ENCODE assay signal across 11 cellular contexts in genomic region chr14:90263748-90264449, GRCh38. TPM values are rescaled to one million over a fixed set of nuclear protein-coding genes. Genes with fewer than 3 reads are reported as not detected.
DNase-seq lines count a peak whose midpoint lies in the region; ATAC-seq and TF ChIP-seq lines count a peak whose summit lies in the region.
"Had no signal": no experiment of that assay in that cellular context is flagged by ENCODE, and none has a peak within 500 bp of the region (broad histone marks: within the 10 kb centered on the region; RNA-seq: fewer than 3 reads in every experiment).

No MANE protein-coding gene starts in this region.

- peaks cover 50% of the 10 kb centered on the region for H3K36me3 Mint-ChIP-seq in activated CD4-positive, alpha-beta T cell treated with anti-CD3 and anti-CD28 coated beads for 36 hours (ENCODE audit: low read depth)
- peaks cover 72% of the 10 kb centered on the region for H3K36me3 Mint-ChIP-seq in central memory CD8-positive, alpha-beta T cell (ENCODE audit: insufficient read depth)
- H3K36me3 Mint-ChIP-seq in progenitor cell of endocrine pancreas (ENCODE audit: insufficient read depth) = peaks cover 30% of the 10 kb centered on the region

- whole genome bisulfite sequencing in prostate gland = 68% methylated on average over 8 of the region's 8 CpGs

- H3K36me3 ChIP-seq in prostate gland (peaks cover 0 to 17% of the 10 kb centered on the region in 2 donors), mucosa of descending colon (ENCODE audit: low read depth) (peaks cover 17% of the 10 kb centered on the region)

- no peak overlapping the region for H3K4me3 ChIP-seq in prostate gland
- no peak overlapping the region for H3K4me3 ChIP-seq in mucosa of descending colon
- H3K4me3 ChIP-seq: cardiac muscle cell had no signal

- ATAC-seq in activated CD4-positive, alpha-beta T cell treated with anti-CD3 and anti-CD28 coated beads for 36 hours = peak; percentile 37
- ATAC-seq in GM21576 (IDR thresholded peaks at IDR 0.05; ENCODE audit: unreplicated experiment) = peak; percentile 80
- peak; percentile 94 for ATAC-seq in HG03175 (IDR thresholded peaks at IDR 0.05; ENCODE audit: unreplicated experiment)
- ATAC-seq in central memory CD8-positive, alpha-beta T cell (replicated peaks; ENCODE audit: extremely low read depth, poor library complexity, severe bottlenecking) = peak; percentile 66
- no peak for ATAC-seq in mucosa of descending colon

- no peak overlapping the region for H3K27ac ChIP-seq in prostate gland
- H3K27ac ChIP-seq: cardiac muscle cell had no signal

- POLR2A ChIA-PET in activated CD4-positive, alpha-beta T cell treated with anti-CD3 and anti-CD28 coated beads for 36 hours (lab: Charles Lee) = interaction anchor here (0.5 kb wide), 1 partner anchor 19 kb away, joined by 4 read pairs; no protein-coding TSS in a partner anchor

- no peak for TF ChIP-seq CTCF in prostate gland (IDR thresholded peaks at IDR 0.05)
- no peak for TF ChIP-seq CTCF in progenitor cell of endocrine pancreas (IDR thresholded peaks at IDR 0.05; ENCODE audit: unreplicated experiment)
- no peak for TF ChIP-seq CTCF in mucosa of descending colon (IDR thresholded peaks at IDR 0.05)

- peak overlapping the region; percentile 71 for H3K27ac Mint-ChIP-seq in activated CD4-positive, alpha-beta T cell treated with anti-CD3 and anti-CD28 coated beads for 36 hours
- H3K27ac Mint-ChIP-seq in central memory CD8-positive, alpha-beta T cell (ENCODE audit: low read depth) = peak overlapping the region; percentile 71
- H3K27ac Mint-ChIP-seq in progenitor cell of endocrine pancreas = no peak overlapping the region

- intact Hi-C loops in activated CD4-positive, alpha-beta T cell treated with anti-CD3 and anti-CD28 coated beads for 36 hours (cut with DNase I, micrococcal nuclease) = no loop called here
- intact Hi-C loops in prostate gland (cut with DNase I) (no loop called here), mucosa of descending colon (cut with DNase I, micrococcal nuclease) (no loop called here)

- no peaks in the 10 kb centered on the region for H3K27me3 Mint-ChIP-seq in activated CD4-positive, alpha-beta T cell treated with anti-CD3 and anti-CD28 coated beads for 36 hours
- H3K27me3 Mint-ChIP-seq in central memory CD8-positive, alpha-beta T cell = no peaks in the 10 kb centered on the region
- H3K27me3 Mint-ChIP-seq in progenitor cell of endocrine pancreas = no peaks in the 10 kb centered on the region

- H3K4me1 ChIP-seq in prostate gland (replicated peaks) (no peaks in the 10 kb centered on the region), mucosa of descending colon (ENCODE audit: low read depth) (no peaks in the 10 kb centered on the region)

- H3K4me3 Mint-ChIP-seq in activated CD4-positive, alpha-beta T cell treated with anti-CD3 and anti-CD28 coated beads for 36 hours = no peak overlapping the region
- H3K4me3 Mint-ChIP-seq in central memory CD8-positive, alpha-beta T cell = no peak overlapping the region
- no peak overlapping the region for H3K4me3 Mint-ChIP-seq in progenitor cell of endocrine pancreas (ENCODE audit: low read depth)

- CTCF ChIA-PET in activated CD4-positive, alpha-beta T cell treated with anti-CD3 and anti-CD28 coated beads for 36 hours (lab: Charles Lee) = interaction anchor here (0.6 to 0.7 kb wide), 2 partner anchors 29 to 40 kb away, joined by 3 read pairs; no protein-coding TSS in a partner anchor

- no peaks in the 10 kb centered on the region for H3K9me3 ChIP-seq in prostate gland
- H3K9me3 ChIP-seq in mucosa of descending colon = no peaks in the 10 kb centered on the region

- H3K4me1 Mint-ChIP-seq in activated CD4-positive, alpha-beta T cell treated with anti-CD3 and anti-CD28 coated beads for 36 hours = peaks cover 5% of the 10 kb centered on the region
- peaks cover 11% of the 10 kb centered on the region for H3K4me1 Mint-ChIP-seq in central memory CD8-positive, alpha-beta T cell
- no peaks in the 10 kb centered on the region for H3K4me1 Mint-ChIP-seq in progenitor cell of endocrine pancreas (ENCODE audit: low read depth)

- no peak for DNase-seq in activated CD4-positive, alpha-beta T cell treated with anti-CD3 and anti-CD28 coated beads for 36 hours
- DNase-seq in activated CD4-positive, alpha-beta T cell treated with anti-CD3 and anti-CD28 coated beads for 1 hour = no peak
- DNase-seq in central memory CD8-positive, alpha-beta T cell (ENCODE audit: low spot score in 2 of 2) = no peak
- no peak for DNase-seq in prostate gland (ENCODE audit: low spot score)
- no peak for DNase-seq in progenitor cell of endocrine pancreas (ENCODE audit: low spot score, unreplicated experiment)
- DNase-seq in mucosa of descending colon = no peak
- DNase-seq: NCI-H526; stimulated activated CD4-positive, alpha-beta T cell treated with anti-CD3 and anti-CD28 coated beads, Interleukin-2, amount 100 ng/mL, for 48 hours had no signal

- no peak for TF ChIP-seq POLR2A in prostate gland (IDR thresholded peaks at IDR 0.05)

- no peaks in the 10 kb centered on the region for H3K9me3 Mint-ChIP-seq in activated CD4-positive, alpha-beta T cell treated with anti-CD3 and anti-CD28 coated beads for 36 hours (ENCODE audit: low read depth)
- no peaks in the 10 kb centered on the region for H3K9me3 Mint-ChIP-seq in central memory CD8-positive, alpha-beta T cell
- peaks cover 5% of the 10 kb centered on the region for H3K9me3 Mint-ChIP-seq in progenitor cell of endocrine pancreas (ENCODE audit: low read depth)

- no peaks in the 10 kb centered on the region for H3K27me3 ChIP-seq in prostate gland (replicated peaks; ENCODE audit: insufficient read depth)
- H3K27me3 ChIP-seq: cardiac muscle cell had no signal

RNA-seq across cellular contexts. Expression of gene PSMC1, which starts 7.5 kb away (rescaled TPM):
- total RNA-seq in activated CD4-positive, alpha-beta T cell treated with anti-CD3 and anti-CD28 coated beads for 36 hours = 100 to 1,000 TPM in 1 of 2 experiments, 10 to 100 TPM in 1; 77.3 to 127 TPM
- total RNA-seq in prostate gland = 10 to 100 TPM; 77.4 to 94.3 TPM
- total RNA-seq in progenitor cell of endocrine pancreas = 96.2 and 96.8 TPM in 2 replicates
- total RNA-seq in mucosa of descending colon = 10 to 100 TPM; 70.2 to 79.6 (median 78.6) TPM
